15 cellular contexts compared by ENCODE assay signal in the genomic region with DNA sequence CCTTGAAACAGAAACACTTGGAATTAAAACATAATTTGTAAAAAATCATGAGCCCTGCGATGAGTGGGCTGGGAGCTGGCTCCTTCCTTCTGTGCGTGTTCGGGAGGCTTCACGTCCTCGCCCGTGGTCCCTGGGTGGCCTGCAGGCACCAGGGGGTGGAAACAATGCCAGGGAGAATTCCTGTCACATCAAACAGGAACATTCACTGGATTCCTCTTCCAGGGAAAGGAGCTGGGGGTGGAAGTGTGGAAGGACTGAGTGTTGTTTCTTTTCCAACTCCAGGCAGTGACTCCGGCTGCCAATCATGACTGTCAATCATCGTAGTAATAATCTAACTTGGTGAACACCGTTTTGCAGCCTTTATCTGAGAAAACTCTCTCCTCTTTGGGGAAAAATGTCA.
"Had no signal": no experiment of that assay in that cellular context is flagged by ENCODE, and none has a peak within 500 bp of the region (broad histone marks: within the 10 kb centered on the region; RNA-seq: fewer than 3 reads in every experiment).

No MANE protein-coding gene starts in this region.

- H3K4me3 Mint-ChIP-seq: activated CD4-positive, alpha-beta memory T cell treated with anti-CD3 and anti-CD28 coated beads for 36 hours; activated CD4-positive, alpha-beta T cell treated with anti-CD3 and anti-CD28 coated beads for 36 hours; activated CD8-positive, alpha-beta memory T cell treated with anti-CD3 and anti-CD28 coated beads, Interleukin-2, amount 10 ng/mL, durations not matched to agents 7 days and 5 days; activated T-cell treated with anti-CD3 and anti-CD28 coated beads, Interleukin-2, amount 50 U/mL, for 24 hours; nephron had no signal

- H3K4me1 ChIP-seq: foreskin keratinocyte, left ventricle myocardium inferior, psoas muscle, upper lobe of right lung had no signal

- H3K4me3 ChIP-seq: coronary artery, left ventricle myocardium inferior, psoas muscle, thoracic aorta, upper lobe of right lung had no signal

- H3K27me3 ChIP-seq: foreskin keratinocyte, upper lobe of right lung had no signal

- ATAC-seq: activated CD4-positive, alpha-beta T cell treated with anti-CD3 and anti-CD28 coated beads for 36 hours; activated CD8-positive, alpha-beta memory T cell treated with anti-CD3 and anti-CD28 coated beads, Interleukin-2, amount 10 ng/mL, durations not matched to agents 7 days and 5 days; foreskin keratinocyte; psoas muscle; sciatic nerve; upper lobe of right lung had no signal

- H3K9me3 ChIP-seq: left ventricle myocardium inferior, psoas muscle, thoracic aorta, upper lobe of right lung had no signal

- H3K27ac ChIP-seq: coronary artery, foreskin keratinocyte, left ventricle myocardium inferior, psoas muscle, thoracic aorta, upper lobe of right lung had no signal

- DNase-seq: activated CD4-positive, alpha-beta memory T cell treated with anti-CD3 and anti-CD28 coated beads for 36 hours; activated CD4-positive, alpha-beta T cell treated with anti-CD3 and anti-CD28 coated beads for 36 hours; activated CD8-positive, alpha-beta memory T cell treated with anti-CD3 and anti-CD28 coated beads, Interleukin-2, amount 10 ng/mL, durations not matched to agents 7 days and 5 days; activated naive CD4-positive, alpha-beta T cell treated with anti-CD3 and anti-CD28 coated beads, Interleukin-2, amount 50 U/mL, for 16 hours; activated T-cell treated with anti-CD3 and anti-CD28 coated beads, Interleukin-2, amount 50 U/mL, for 24 hours; central memory CD4-positive, alpha-beta T cell; foreskin keratinocyte; left ventricle myocardium inferior; psoas muscle; stimulated activated CD4-positive, alpha-beta T cell treated with anti-CD3 and anti-CD28 coated beads, Interleukin-1b, Interleukin-23, amount 100 ng/mL, for 48 hours had no signal

- H3K4me1 Mint-ChIP-seq: nephron had no signal

- H3K27me3 Mint-ChIP-seq: activated CD4-positive, alpha-beta memory T cell treated with anti-CD3 and anti-CD28 coated beads for 36 hours; activated CD4-positive, alpha-beta T cell treated with anti-CD3 and anti-CD28 coated beads for 36 hours; activated CD8-positive, alpha-beta memory T cell treated with anti-CD3 and anti-CD28 coated beads, Interleukin-2, amount 10 ng/mL, durations not matched to agents 7 days and 5 days; activated T-cell treated with anti-CD3 and anti-CD28 coated beads, Interleukin-2, amount 50 U/mL, for 24 hours had no signal

- H3K9me3 Mint-ChIP-seq: activated CD4-positive, alpha-beta memory T cell treated with anti-CD3 and anti-CD28 coated beads for 36 hours; activated T-cell treated with anti-CD3 and anti-CD28 coated beads, Interleukin-2, amount 50 U/mL, for 24 hours; nephron had no signal

- H3K27ac Mint-ChIP-seq: activated CD4-positive, alpha-beta memory T cell treated with anti-CD3 and anti-CD28 coated beads for 36 hours; activated CD4-positive, alpha-beta T cell treated with anti-CD3 and anti-CD28 coated beads for 36 hours; activated CD8-positive, alpha-beta memory T cell treated with anti-CD3 and anti-CD28 coated beads, Interleukin-2, amount 10 ng/mL, durations not matched to agents 7 days and 5 days; nephron had no signal
